Comparison of ENCODE assay signal across 31 cellular contexts in the genomic region with DNA sequence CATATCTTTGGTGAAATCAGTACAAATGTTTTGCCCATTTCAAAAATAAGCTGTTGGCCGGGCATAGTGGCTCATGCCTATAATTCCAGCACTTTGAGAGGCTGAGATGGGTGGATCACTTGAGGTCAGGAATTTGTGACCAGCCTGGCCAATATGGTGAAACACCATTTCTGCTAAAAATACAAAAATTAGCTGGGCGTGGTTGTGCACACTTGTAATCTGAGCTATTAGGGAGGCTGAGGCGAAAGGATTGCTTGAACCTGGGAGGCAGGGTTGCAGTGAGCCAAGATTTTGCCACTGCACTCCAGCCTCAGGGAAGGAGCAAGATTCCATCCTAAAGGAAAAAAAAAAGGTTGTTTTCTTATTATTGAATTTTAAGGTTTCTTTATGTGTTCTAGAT.
DNase-seq lines count a peak whose midpoint lies in the region; ATAC-seq, FAIRE-seq and TF ChIP-seq lines count a peak whose summit lies in the region.
"Had no signal": no experiment of that assay in that cellular context is flagged by ENCODE, and none has a peak within 500 bp of the region (broad histone marks: within the 10 kb centered on the region; RNA-seq: fewer than 3 reads in every experiment).

No MANE protein-coding gene starts in this region.

- H2AFZ ChIP-seq in trophoblast cell (ENCODE audit: insufficient read depth, low read length, poor library complexity), result no peak overlapping the region

- no peak overlapping the region for H2BK5ac ChIP-seq in trophoblast cell (ENCODE audit: low read depth, low read length, poor library complexity)

- no peak overlapping the region for H3K27ac ChIP-seq in trophoblast cell (ENCODE audit: low read depth, low read length)
- H3K27ac ChIP-seq in gastrocnemius medialis, result no peak overlapping the region
- H3K27ac ChIP-seq: coronary artery, Peyer's patch, sigmoid colon, SJSA1, suprapubic skin had no signal

- intact Hi-C loops in gastrocnemius medialis (cut with DNase I; ENCODE audit: low total_unique reads), result loop anchor here (2.0 to 5.0 kb wide), 2 partner anchors 41 to 507 kb away; a partner anchor contains a TSS

- ATAC-seq in gastrocnemius medialis, result no peak
- ATAC-seq: activated T-helper 17 cell treated with anti-CD3 and anti-CD28 coated beads, Interleukin-2, amount 50 U/mL, for 72 hours; effector memory CD8-positive, alpha-beta T cell; naive thymus-derived CD8-positive, alpha-beta T cell; psoas muscle; T-cell had no signal

- in situ Hi-C loops in gastrocnemius medialis (cut with MboI; ENCODE audit: low sequenced_read_pairs in 4 of 4), result no loop called here

- no CpG with 5 or more reads among the region's 3 CpGs for WGBS in trophoblast cell (ENCODE audit: extremely low coverage, insufficient coverage, insufficient read length)

- no peak overlapping the region for H3K14ac ChIP-seq in trophoblast cell (ENCODE audit: low read length)

- no peak overlapping the region for H3K18ac ChIP-seq in trophoblast cell (ENCODE audit: low read length)

- FAIRE-seq in GM19239 (lab: Jason Lieb, UNC), result no peak

- no peak overlapping the region for H2AK5ac ChIP-seq in trophoblast cell (ENCODE audit: low read length)

- no peak overlapping the region for H2BK120ac ChIP-seq in trophoblast cell (ENCODE audit: insufficient read depth, low read length, poor library complexity)

- H3K4ac ChIP-seq in trophoblast cell (ENCODE audit: low read depth, low read length), result no peak overlapping the region

- DNase-seq in EL, result peak; percentile 36
- DNase-seq in LHCN-M2 (ENCODE audit: low read depth), result peak; percentile 61
- peak; percentile 44 for DNase-seq in dedifferentiated amniotic fluid mesenchymal stem cell (ENCODE audit: extremely low spot score)
- DNase-seq in trophoblast cell, result peak; percentile 68 to 88
- DNase-seq in GM19239 (ENCODE audit: insufficient read length, low spot score), result no peak
- no peak for DNase-seq in LoVo (ENCODE audit: low spot score)
- no peak for DNase-seq in gastrocnemius medialis
- DNase-seq in mucosa of gallbladder (ENCODE audit: low spot score), result no peak
- DNase-seq: activated CD4-positive, alpha-beta memory T cell treated with anti-CD3 and anti-CD28 coated beads, Interleukin-2, amount 10 ng/mL, durations not matched to agents 7 days and 5 days; activated CD8-positive, alpha-beta memory T cell treated with anti-CD3 and anti-CD28 coated beads, Interleukin-2, amount 50 U/mL, for 48 hours; activated naive CD4-positive, alpha-beta T cell treated with anti-CD3 and anti-CD28 coated beads, Interleukin-2, amount 50 U/mL, for 16 hours; amygdala; BE2C; CD8-positive, alpha-beta memory T cell; effector memory CD8-positive, alpha-beta T cell; GF-D8; Kasumi-1; naive thymus-derived CD8-positive, alpha-beta T cell; NCI-H1092; NCI-H187 treated with DMSO at 0.1 percent for 48 hours; nucleus accumbens; Peyer's patch; psoas muscle; sigmoid colon; stimulated activated CD4-positive, alpha-beta T cell treated with anti-CD3 and anti-CD28 coated beads, Interleukin-15, amount 100 ng/mL, for 24 hours; stimulated activated naive CD4-positive, alpha-beta T cell; T-cell had no signal

- H3K23ac ChIP-seq in trophoblast cell (ENCODE audit: low read length), result no peak overlapping the region

- H3K36me3 ChIP-seq in trophoblast cell (ENCODE audit: control insufficient read depth in 1 of 2, insufficient read depth in 2 of 2, low read length in 2 of 2) (no peaks in the 10 kb centered on the region), gastrocnemius medialis (no peaks in the 10 kb centered on the region)
- H3K36me3 ChIP-seq: BE2C, Peyer's patch, sigmoid colon, SJSA1, suprapubic skin had no signal

- no peak for TF ChIP-seq CTCF in gastrocnemius medialis (IDR thresholded peaks at IDR 0.05 in 4 of 5, conservative IDR thresholded peaks at IDR 0.05 in 1 of 5)

- H3K4me3 ChIP-seq in trophoblast cell (ENCODE audit: low read depth, low read length) (no peak overlapping the region), gastrocnemius medialis (no peak overlapping the region)
- H3K4me3 ChIP-seq: coronary artery, Peyer's patch, psoas muscle, sigmoid colon, SJSA1, suprapubic skin had no signal

- H3K79me2 ChIP-seq in trophoblast cell (ENCODE audit: control insufficient read depth, insufficient read depth, low read length, poor library complexity), result no peaks in the 10 kb centered on the region

- peaks cover 15% of the 10 kb centered on the region for H3K79me1 ChIP-seq in trophoblast cell (ENCODE audit: low read length)

- no peak overlapping the region for H4K12ac ChIP-seq in trophoblast cell (ENCODE audit: low read depth, low read length)

- no peak overlapping the region for H4K8ac ChIP-seq in trophoblast cell (ENCODE audit: low read depth, low read length)

- no peak overlapping the region for H2BK12ac ChIP-seq in trophoblast cell (ENCODE audit: low read length)

- no peak overlapping the region for H3K4me2 ChIP-seq in trophoblast cell (ENCODE audit: low read length)

- H3K4me1 ChIP-seq in trophoblast cell (ENCODE audit: control insufficient read depth in 1 of 2, insufficient read depth in 2 of 2, low read length in 2 of 2), result peaks cover 0 to 10% of the 10 kb centered on the region in 2 experiments
- peaks cover 31 to 38% of the 10 kb centered on the region in 2 donors for H3K4me1 ChIP-seq in gastrocnemius medialis
- H3K4me1 ChIP-seq: BE2C, Peyer's patch had no signal

- no peak for TF ChIP-seq POLR2A in gastrocnemius medialis (IDR thresholded peaks at IDR 0.05)

- H4K91ac ChIP-seq in trophoblast cell (ENCODE audit: low read depth, low read length), result no peak overlapping the region

- no peaks in the 10 kb centered on the region for H3K9me3 ChIP-seq in trophoblast cell (ENCODE audit: insufficient read depth, low read depth, low read length)
- no peaks in the 10 kb centered on the region for H3K9me3 ChIP-seq in gastrocnemius medialis
- H3K9me3 ChIP-seq: BE2C, Peyer's patch, psoas muscle, sigmoid colon, SJSA1, suprapubic skin had no signal

- no peaks in the 10 kb centered on the region for H3K27me3 ChIP-seq in trophoblast cell (ENCODE audit: insufficient read depth, low read length)
- no peaks in the 10 kb centered on the region for H3K27me3 ChIP-seq in gastrocnemius medialis
- H3K27me3 ChIP-seq: BE2C, Peyer's patch, sigmoid colon, SJSA1, suprapubic skin had no signal

- H3K9ac ChIP-seq in trophoblast cell (ENCODE audit: low read length), result no peak overlapping the region

Comparison
In these comparisons a context has a peak if more than half of its experiments do, and no peak if none do; other contexts are left out.
1. DNase-seq: peak in EL (single experiment), LHCN-M2 (single experiment), dedifferentiated amniotic fluid mesenchymal stem cell (single experiment) and trophoblast cell (2 of 2); none in GM19239 (single experiment), LoVo (single experiment), gastrocnemius medialis (0 of 2) and mucosa of gallbladder (single experiment).